ENCODE assay signal across 11 cellular contexts in the genomic region with DNA sequence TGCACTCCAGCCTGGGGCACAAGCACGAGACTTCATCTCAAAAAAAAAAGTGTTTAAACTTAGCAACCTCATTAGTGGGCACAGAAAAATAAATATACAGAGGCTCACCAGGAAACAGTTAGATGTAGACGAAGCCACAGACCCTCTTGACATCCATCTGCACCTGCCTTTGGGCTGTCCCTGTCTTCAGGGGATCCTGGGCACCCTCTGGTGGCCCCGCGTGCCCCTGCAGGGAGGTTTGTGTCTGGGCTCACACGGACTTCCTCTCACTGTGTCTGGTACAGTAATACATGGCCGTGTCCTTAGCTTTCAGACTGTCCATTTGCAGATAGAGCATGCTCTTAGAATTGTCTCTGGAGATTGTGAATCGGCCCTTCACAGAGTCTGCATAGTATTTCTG.
A peak's percentile ranks its signal among the peaks of the same experiment; 100 is the strongest.
DNase-seq lines count a peak whose midpoint lies in the region; ATAC-seq and TF ChIP-seq lines count a peak whose summit lies in the region.
"Had no signal": no experiment of that assay in that cellular context is flagged by ENCODE, and none has a peak within 500 bp of the region (broad histone marks: within the 10 kb centered on the region; RNA-seq: fewer than 3 reads in every experiment).

No MANE protein-coding gene starts in this region.

- DNase-seq in activated T-cell treated with anti-CD3 and anti-CD28 coated beads, Interleukin-2, amount 50 U/mL, for 48 hours, result peak; percentile 69 to 72
- DNase-seq in stimulated activated CD4-positive, alpha-beta T cell treated with anti-CD3 and anti-CD28 coated beads, Interleukin-4, amount 100 ng/mL, for 24 hours, result peak; percentile 46
- DNase-seq in Right ventricle myocardium inferior (ENCODE audit: missing footprints) (no peak), GF-D8 (lab: John Stamatoyannopoulos, UW) (no peak)
- DNase-seq: activated CD8-positive, alpha-beta T cell treated with anti-CD3 and anti-CD28 coated beads, Interleukin-2, amount 10 ng/mL, durations not matched to agents 7 days and 5 days; HFFc6; NCI-H1417 treated with DMSO at 0.1 percent for 48 hours had no signal

- H3K4me2 ChIP-seq in OCI-LY1 (ENCODE audit: low read length), result no peak overlapping the region

- no peak overlapping the region for H3K27ac ChIP-seq in OCI-LY1 (ENCODE audit: low read depth, low read length, poor library complexity, severe bottlenecking)

- H3K36me3 ChIP-seq in OCI-LY1 (ENCODE audit: insufficient read depth, low read length), result no peaks in the 10 kb centered on the region

- no peaks in the 10 kb centered on the region for H3K9me3 ChIP-seq in OCI-LY1 (ENCODE audit: low read length)

- H3K4me3 ChIP-seq in OCI-LY1 (ENCODE audit: low read depth, low read length, poor library complexity, severe bottlenecking), result no peak overlapping the region

- H2AFZ ChIP-seq in OCI-LY1 (ENCODE audit: low read length), result no peak overlapping the region

- TF ChIP-seq CTCF in GM12873 (IDR thresholded peaks at IDR 0.05; ENCODE audit: insufficient read depth, low read depth, low read length, missing control alignments), result peak; percentile 75
- TF ChIP-seq CTCF in OCI-LY1 (IDR thresholded peaks at IDR 0.05; ENCODE audit: low read length), result peak; percentile 36

- H3K27me3 ChIP-seq in OCI-LY1 (ENCODE audit: insufficient read depth, low read length), result no peaks in the 10 kb centered on the region

- no peaks in the 10 kb centered on the region for H3K9me2 ChIP-seq in OCI-LY1 (ENCODE audit: low read depth, low read length)

- ATAC-seq in GM19397 (IDR thresholded peaks at IDR 0.05; ENCODE audit: unreplicated experiment) (no peak), Right ventricle myocardium inferior (no peak), GM18867 (IDR thresholded peaks at IDR 0.05; ENCODE audit: unreplicated experiment) (no peak)
- ATAC-seq: activated CD8-positive, alpha-beta T cell treated with anti-CD3 and anti-CD28 coated beads, Interleukin-2, amount 10 ng/mL, durations not matched to agents 7 days and 5 days had no signal

- H3K9ac ChIP-seq in OCI-LY1 (ENCODE audit: low read length), result no peak overlapping the region

- H3K4me1 ChIP-seq in OCI-LY1 (ENCODE audit: insufficient read depth, low read length, severe bottlenecking), result no peaks in the 10 kb centered on the region

- no peaks in the 10 kb centered on the region for H4K20me1 ChIP-seq in OCI-LY1 (ENCODE audit: insufficient read depth, low read length)

- intact Hi-C loops in Right ventricle myocardium inferior (cut with DNase I), result no loop called here

- H3F3A ChIP-seq in OCI-LY1 (ENCODE audit: insufficient read depth, low read length), result no peaks in the 10 kb centered on the region

- no peaks in the 10 kb centered on the region for H3K79me2 ChIP-seq in OCI-LY1 (ENCODE audit: insufficient read depth, low read length)

Comparison
In these comparisons a context has a peak if more than half of its experiments do, and no peak if none do; other contexts are left out.
1. DNase-seq: peak in activated T-cell treated with anti-CD3 and anti-CD28 coated beads, Interleukin-2, amount 50 U/mL, for 48 hours (2 of 2) and stimulated activated CD4-positive, alpha-beta T cell treated with anti-CD3 and anti-CD28 coated beads, Interleukin-4, amount 100 ng/mL, for 24 hours (single experiment); none in Right ventricle myocardium inferior (single experiment) and GF-D8 (single experiment).